Comparison of ENCODE assay signal across 22 cellular contexts in the genomic region with DNA sequence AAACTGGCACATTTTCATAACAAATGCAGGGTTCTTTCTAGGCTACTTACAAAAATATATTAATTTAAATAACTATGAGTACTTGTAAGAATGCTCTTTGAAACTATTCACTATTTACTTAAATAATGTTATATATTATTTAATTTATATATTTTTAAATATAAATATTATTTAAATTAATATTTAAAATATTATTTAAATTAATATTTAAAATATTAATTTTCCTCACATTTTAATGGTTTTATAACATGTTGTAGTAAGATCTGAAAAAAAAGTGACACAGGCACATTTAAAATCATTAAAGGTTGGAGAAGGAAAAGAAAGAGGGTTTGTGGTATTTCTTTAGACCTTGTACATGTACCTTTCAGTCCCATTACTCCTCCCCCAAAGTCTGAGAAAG.
"Had no signal": no experiment of that assay in that cellular context is flagged by ENCODE, and none has a peak within 500 bp of the region (broad histone marks: within the 10 kb centered on the region; RNA-seq: fewer than 3 reads in every experiment).

No MANE protein-coding gene starts in this region.

- H3K36me3 ChIP-seq: ovary, prostate gland, uterus had no signal

- H3K4me1 ChIP-seq: left ventricle myocardium inferior, prostate gland, spleen, tibial nerve, uterus had no signal

- DNase-seq: hypothalamus; immature natural killer cell; left ventricle myocardium inferior; midbrain; mucosa of descending colon; naive thymus-derived CD4-positive, alpha-beta T cell; ovary; posterior cingulate gyrus; retina; right cardiac atrium; spleen; stimulated activated CD4-positive, alpha-beta T cell treated with anti-CD3 and anti-CD28 coated beads, Interleukin-2, amount 100 ng/mL, for 48 hours; stimulated activated CD4-positive, alpha-beta T cell treated with anti-CD3 and anti-CD28 coated beads, Interleukin-4, amount 100 ng/mL, for 4 hours; stimulated activated CD8-positive, alpha-beta memory T cell treated with anti-CD3 and anti-CD28 coated beads, Interleukin-4, amount 100 ng/mL, for 48 hours; stimulated activated naive CD4-positive, alpha-beta T cell treated with Interleukin-2 at 50 U/mL for 16 hours; stimulated activated naive CD8-positive, alpha-beta T cell treated with anti-CD3 and anti-CD28 coated beads, Interleukin-15, amount 100 ng/mL, for 72 hours; substantia nigra; uterus had no signal

- H3K27me3 ChIP-seq: ovary, spleen, tibial nerve, uterus had no signal

- H3K27ac ChIP-seq: left ventricle myocardium inferior, ovary, prostate gland, skin epidermis, spleen, tibial nerve, uterus had no signal

- H3K4me3 ChIP-seq: left ventricle myocardium inferior, lung, mucosa of descending colon, ovary, prostate gland, skin epidermis, spleen, tibial nerve, uterus had no signal

- H3K9me3 ChIP-seq: ovary, prostate gland, uterus had no signal
